8 cellular contexts compared by ENCODE assay signal in genomic region chr1:205774277-205775014, GRCh38. TPM values are rescaled to one million over a fixed set of nuclear protein-coding genes. Genes with fewer than 3 reads are reported as not detected.
A peak's percentile ranks its signal among the peaks of the same experiment; 100 is the strongest.
DNase-seq lines count a peak whose midpoint lies in the region; ATAC-seq, FAIRE-seq and TF ChIP-seq lines count a peak whose summit lies in the region.

No MANE protein-coding gene starts in this region.

- no peak for TF ChIP-seq RAD21 in GM12878 (IDR thresholded peaks at IDR 0.05; ENCODE audit: insufficient read depth, low read depth, low read length)

- TF ChIP-seq CTCF in CD14-positive monocyte (IDR thresholded peaks at IDR 0.05) (no peak), GM23338 (conservative IDR thresholded peaks at IDR 0.05; ENCODE audit: low read depth in 2 of 2) (no peak), SU-DHL-6 (IDR thresholded peaks at IDR 0.05; ENCODE audit: insufficient read depth, low read length, poor library complexity, severe bottlenecking) (no peak), GM12878 (IDR thresholded peaks at IDR 0.05 in 2 of 3, conservative IDR thresholded peaks at IDR 0.05 in 1 of 3; ENCODE audit: control insufficient read depth in 2 of 3, extremely low read depth in 1 of 3, insufficient read depth in 1 of 3, low read depth in 3 of 3, low read length in 3 of 3) (no peak), kidney epithelial cell (IDR thresholded peaks at IDR 0.05; ENCODE audit: insufficient read depth, low read length, poor library complexity, severe bottlenecking) (no peak)

- H3K27ac Mint-ChIP-seq in CD14-positive monocyte = peak overlapping the region; percentile 87 to 98 (median 94)
- no peak overlapping the region for H3K27ac Mint-ChIP-seq in GM23338

- POLR2A ChIA-PET in GM12878 (lab: Charles Lee) = interaction anchor here (0.5 to 3.4 kb wide), 16 partner anchors 12 to 272 kb away, joined by 3 to 28 read pairs (median 4); partner anchors contain the start of gene NUCKS1

- H3K27me3 ChIP-seq in GM23338 (ENCODE audit: insufficient read depth) (peaks cover 41% of the 10 kb centered on the region), SU-DHL-6 (ENCODE audit: low read length) (no peaks in the 10 kb centered on the region), GM12878 (replicated peaks in 1 of 2; ENCODE audit: control insufficient read depth in 2 of 2, insufficient read depth in 2 of 2, low read length in 1 of 2) (no peaks in the 10 kb centered on the region), kidney epithelial cell (ENCODE audit: control insufficient read depth, insufficient read depth, low read length) (no peaks in the 10 kb centered on the region)

- H3K36me3 ChIP-seq in GM23338 (ENCODE audit: insufficient read depth) (no peaks in the 10 kb centered on the region; the same call in none of the 2 replicates), SU-DHL-6 (ENCODE audit: low read length) (no peaks in the 10 kb centered on the region), GM12878 (ENCODE audit: control insufficient read depth in 2 of 2, insufficient read depth in 2 of 2, low read length in 1 of 2) (no peaks in the 10 kb centered on the region; a peak in 1 of 4 replicates), kidney epithelial cell (ENCODE audit: control insufficient read depth, insufficient read depth, low read length) (no peaks in the 10 kb centered on the region)

- no peaks in the 10 kb centered on the region for H3K9me3 Mint-ChIP-seq in CD14-positive monocyte
- peaks cover 13% of the 10 kb centered on the region; the same call in 2 of the 3 replicates for H3K9me3 Mint-ChIP-seq in GM23338

- no peak for TF ChIP-seq EP300 in GM12878 (IDR thresholded peaks at IDR 0.05; ENCODE audit: borderline replicate concordance in 1 of 2, control insufficient read depth in 1 of 2, low read depth in 2 of 2, low read length in 2 of 2)

- H3K27me3 Mint-ChIP-seq in CD14-positive monocyte (ENCODE audit: low read depth in 3 of 3) = peaks cover 0 to 2% (median 0%) of the 10 kb centered on the region in 3 donors
- H3K27me3 Mint-ChIP-seq in GM23338 (ENCODE audit: insufficient read depth, low read depth, poor library complexity) = peaks cover 26% of the 10 kb centered on the region

- BruUV-seq in GM12878 (replicated peaks; lab: Mats Ljungman, UMichigan) = no TSS peak

- FAIRE-seq in GM12878 (lab: Jason Lieb, UNC) = no peak

- peaks cover 30 to 31% of the 10 kb centered on the region in 2 donors for H3K36me3 Mint-ChIP-seq in CD14-positive monocyte
- no peaks in the 10 kb centered on the region for H3K36me3 Mint-ChIP-seq in GM23338 (ENCODE audit: low read depth)

- H2AFZ ChIP-seq in GM23338 (peak overlapping the region; percentile 86), SU-DHL-6 (ENCODE audit: low read depth, low read length, severe bottlenecking) (peak overlapping the region; percentile 68), GM12878 (ENCODE audit: control insufficient read depth, low read depth, low read length) (peak overlapping the region; percentile 86)

- H3K9me2 ChIP-seq in GM23338 (ENCODE audit: insufficient read depth) = no peaks in the 10 kb centered on the region
- no peaks in the 10 kb centered on the region for H3K9me2 ChIP-seq in SU-DHL-6 (replicated peaks; ENCODE audit: insufficient read depth, low read length)

- H3K4me2 ChIP-seq in GM23338 = peak overlapping the region; percentile 86
- peak overlapping the region; percentile 68 for H3K4me2 ChIP-seq in SU-DHL-6 (ENCODE audit: low read depth, low read length, poor library complexity, severe bottlenecking)
- H3K4me2 ChIP-seq in GM12878 (ENCODE audit: control insufficient read depth, insufficient read depth) = peak overlapping the region; percentile 90

- peak; percentile 7; the same call in 1 of the 2 replicates for TF ChIP-seq POLR2A in GM12878 (IDR thresholded peaks at IDR 0.05; ENCODE audit: low read depth, low read length)

- 2% methylated on average over 23 of the region's 33 CpGs for WGBS in GM12878 (ENCODE audit: insufficient coverage, insufficient replicate concordance, low lambda C conversion rate, missing lambda C conversion rate)

- H3F3A ChIP-seq in GM23338 (replicated peaks; ENCODE audit: low read depth) (peaks cover 6% of the 10 kb centered on the region; the same call in 1 of the 2 replicates), SU-DHL-6 (ENCODE audit: insufficient read depth) (no peaks in the 10 kb centered on the region)

- in situ Hi-C loops in GM12878 (cut with MboI) = no loop called here

- H3K4me1 Mint-ChIP-seq in CD14-positive monocyte = peaks cover 47% of the 10 kb centered on the region
- H3K4me1 Mint-ChIP-seq in GM23338 = peaks cover 10% of the 10 kb centered on the region

- H3K27ac ChIP-seq in GM23338 (ENCODE audit: low read depth) (no peak overlapping the region), SU-DHL-6 (ENCODE audit: low read depth, low read length) (peak overlapping the region; percentile 21; the same call in 1 of the 2 replicates), GM12878 (ENCODE audit: control insufficient read depth, insufficient read depth) (peak overlapping the region; percentile 63)

- H3K9me3 ChIP-seq in SU-DHL-6 (ENCODE audit: insufficient read depth, low read length) (no peaks in the 10 kb centered on the region), GM12878 (replicated peaks; ENCODE audit: control insufficient read depth, insufficient read depth, low read length) (no peaks in the 10 kb centered on the region)

- H3K4me3 ChIP-seq in GM23338 (peak overlapping the region; percentile 68), SU-DHL-6 (ENCODE audit: insufficient read depth, low read length, poor library complexity, severe bottlenecking) (peak overlapping the region; percentile 82), GM12878 (peak overlapping the region; percentile 88), kidney epithelial cell (ENCODE audit: low read depth, low read length) (peak overlapping the region; percentile 93)

- no peak for DNase-seq in CD14-positive monocyte (ENCODE audit: low spot score)
- DNase-seq in GM23338 (ENCODE audit: low spot score) = peak; percentile 65
- peak; percentile 58 for DNase-seq in GM12878 (ENCODE audit: low read depth, low spot score)
- no peak for DNase-seq in kidney epithelial cell (ENCODE audit: low read depth)
- DNase-seq in stimulated activated CD4-positive, alpha-beta T cell treated with anti-CD3 and anti-CD28 coated beads, Interleukin-2, amount 100 ng/mL, for 48 hours = peak; percentile 12 to 27
- DNase-seq in GDM1 (lab: John Stamatoyannopoulos, UW) = no peak

- H4K20me1 ChIP-seq in GM23338 (replicated peaks; ENCODE audit: insufficient read depth) (peaks cover 4% of the 10 kb centered on the region; the same call in 1 of the 2 replicates), SU-DHL-6 (ENCODE audit: low read depth, low read length) (no peaks in the 10 kb centered on the region), GM12878 (ENCODE audit: control insufficient read depth, insufficient read depth) (no peaks in the 10 kb centered on the region)

- intact Hi-C loops in CD14-positive monocyte (cut with micrococcal nuclease) (no loop called here), GM12878 (cut with micrococcal nuclease; ENCODE audit: unreplicated experiment) (loop anchor here (1.0 kb wide), 1 partner anchor 24 kb away; the partner anchor contains the start of gene NUCKS1)

- ATAC-seq in GM23338 (peak; percentile 87), GM12878 (peak; percentile 76), GM21423 (IDR thresholded peaks at IDR 0.05; ENCODE audit: unreplicated experiment) (no peak)

- SMC1A ChIA-PET in GM12878 (lab: Charles Lee; ENCODE audit: uncharacterized antibody, unreplicated experiment) = interaction anchor here (0.7 to 4.6 kb wide), 16 partner anchors 11 to 180 kb away, joined by 3 to 30 read pairs (median 5); partner anchors contain the start of gene NUCKS1

- H3K79me2 ChIP-seq in GM23338 (replicated peaks; ENCODE audit: insufficient read depth) (no peaks in the 10 kb centered on the region), SU-DHL-6 (ENCODE audit: insufficient read depth, low read length) (no peaks in the 10 kb centered on the region), GM12878 (ENCODE audit: control insufficient read depth, insufficient read depth, low read length) (peaks cover 9% of the 10 kb centered on the region)

- CTCF ChIA-PET in GM12878 (lab: Yijun Ruan, JAX) = interaction anchor here (0.6 to 7.4 kb wide), 19 partner anchors 8 to 885 kb away, joined by 3 to 59 read pairs (median 5); no protein-coding TSS in a partner anchor

- H3K4me3 Mint-ChIP-seq in CD14-positive monocyte (peak overlapping the region; percentile 98), GM23338 (peak overlapping the region; percentile 75)

- H3K4me1 ChIP-seq in GM23338 (ENCODE audit: insufficient read depth) (peaks cover 9% of the 10 kb centered on the region), GM12878 (ENCODE audit: control insufficient read depth, insufficient read depth, low read length) (peaks cover 12% of the 10 kb centered on the region)

- H3K9ac ChIP-seq in SU-DHL-6 (ENCODE audit: low read length) (peak overlapping the region; percentile 71), GM12878 (ENCODE audit: control insufficient read depth, insufficient read depth, low read length) (peak overlapping the region; percentile 70)

- RAD21 ChIA-PET in GM12878 (lab: Charles Lee; ENCODE audit: unreplicated experiment) = interaction anchor here (0.6 to 5.0 kb wide), 19 partner anchors 19 to 963 kb away, joined by 3 to 56 read pairs (median 4); partner anchors contain the start of gene NUCKS1

RNA-seq across cellular contexts. Expression of gene RAB29, which starts 0.8 kb away (rescaled TPM):
- polyA plus RNA-seq in CD14-positive monocyte = 10 to 100 TPM; 31.5 to 32.2 TPM
- 9.1 and 14.8 TPM in 2 replicates for total RNA-seq in GM23338 (2014; rRNA removed; shearing (Covaris generic))
- polyA plus RNA-seq in GM23338 (2016; fragmentation: Nextera tagmentation; extraction: Ambion mirVana) = 6.4 and 7.1 TPM in 2 replicates
- total RNA-seq in GM12878 (2013; cell fraction: nucleolus; rRNA removed) = 52.7 and 57.1 TPM in 2 replicates
- total RNA-seq in GM12878 (2014; rRNA removed) = 11.7 and 15.9 TPM in 2 replicates
- 16.8 and 18.0 TPM in 2 replicates for total RNA-seq in GM12878 (2014; rRNA removed; fragmentation: Illumina TruSeq; extraction: Trizol)
- total RNA-seq in GM12878 (2021) = 12.5 TPM in 2 replicates
- 8.1 TPM for polyA plus RNA-seq in GM12878 (2011; ENCODE audit: low read depth)
- 74.5 and 75.5 TPM in 2 replicates for polyA plus RNA-seq in GM12878 (2011; rRNA removed)
- 65.7 and 79.1 TPM in 2 replicates for polyA plus RNA-seq in GM12878 (2011; cell fraction: cytosol; rRNA removed)
- polyA plus RNA-seq in GM12878 (2011; cell fraction: nucleus; rRNA removed) = 22.2 and 26.9 TPM in 2 replicates
- 13.3 and 14.9 TPM in 2 replicates for polyA plus RNA-seq in GM12878 (2012)
- polyA plus RNA-seq in GM12878 (2014; fragmentation: Illumina TruSeq; extraction: Trizol) = 20.5 and 22.6 TPM in 2 replicates
- 10 to 100 TPM; 12.6 to 16.2 TPM for polyA plus RNA-seq in GM12878 (2014; fragmentation: Nextera tagmentation; extraction: Ambion mirVana)
- polyA plus RNA-seq in GM12878 (2014; rRNA removed) = 15.7 and 15.8 TPM in 2 replicates
- 10 to 100 TPM; 13.7 to 14.2 TPM for polyA plus RNA-seq in GM12878 (2016; fragmentation: Nextera tagmentation; extraction: Ambion mirVana)
- 49.7 and 57.1 TPM in 2 replicates for polyA minus RNA-seq in GM12878 (2011; rRNA and poly(A)+ RNA removed)
- polyA minus RNA-seq in GM12878 (2011; cell fraction: cytosol; rRNA and poly(A)+ RNA removed) = 19.2 and 22.4 TPM in 2 replicates
- 15.2 and 23.0 TPM in 2 replicates for polyA minus RNA-seq in GM12878 (2011; cell fraction: nucleus; rRNA and poly(A)+ RNA removed)
- total RNA-seq in kidney epithelial cell = 21.6 and 24.4 TPM in 2 replicates

RNA-seq across cellular contexts. Expression of gene NUCKS1, which starts 24.5 kb away (rescaled TPM):
- polyA plus RNA-seq in CD14-positive monocyte = 1 to 10 TPM; 4.2 to 4.9 TPM
- total RNA-seq in GM23338 (2014; rRNA removed; shearing (Covaris generic)) = 296 and 307 TPM in 2 replicates
- 239 and 255 TPM in 2 replicates for polyA plus RNA-seq in GM23338 (2016; fragmentation: Nextera tagmentation; extraction: Ambion mirVana)
- 43.7 and 102 TPM in 2 replicates for total RNA-seq in GM12878 (2013; cell fraction: nucleolus; rRNA removed)
- total RNA-seq in GM12878 (2014; rRNA removed) = 55.4 and 81.8 TPM in 2 replicates
- 127 and 135 TPM in 2 replicates for total RNA-seq in GM12878 (2014; rRNA removed; fragmentation: Illumina TruSeq; extraction: Trizol)
- 126 and 133 TPM in 2 replicates for total RNA-seq in GM12878 (2021)
- 21.8 TPM for polyA plus RNA-seq in GM12878 (2011; ENCODE audit: low read depth)
- 68.3 and 124 TPM in 2 replicates for polyA plus RNA-seq in GM12878 (2011; rRNA removed)
- 25.5 and 27.9 TPM in 2 replicates for polyA plus RNA-seq in GM12878 (2011; cell fraction: cytosol; rRNA removed)
- 14.5 and 18.7 TPM in 2 replicates for polyA plus RNA-seq in GM12878 (2011; cell fraction: nucleus; rRNA removed)
- 39.6 and 47.4 TPM in 2 replicates for polyA plus RNA-seq in GM12878 (2012)
- polyA plus RNA-seq in GM12878 (2014; fragmentation: Illumina TruSeq; extraction: Trizol) = 98.4 and 130 TPM in 2 replicates
- polyA plus RNA-seq in GM12878 (2014; fragmentation: Nextera tagmentation; extraction: Ambion mirVana) = 10 to 100 TPM; 40.5 to 41.7 TPM
- polyA plus RNA-seq in GM12878 (2014; rRNA removed) = 47.3 and 60.3 TPM in 2 replicates
- 10 to 100 TPM; 53.5 to 55.7 TPM for polyA plus RNA-seq in GM12878 (2016; fragmentation: Nextera tagmentation; extraction: Ambion mirVana)
- 63.1 and 97.2 TPM in 2 replicates for polyA minus RNA-seq in GM12878 (2011; rRNA and poly(A)+ RNA removed)
- polyA minus RNA-seq in GM12878 (2011; cell fraction: cytosol; rRNA and poly(A)+ RNA removed) = 28.1 and 33.3 TPM in 2 replicates
- polyA minus RNA-seq in GM12878 (2011; cell fraction: nucleus; rRNA and poly(A)+ RNA removed) = 29.3 and 34.8 TPM in 2 replicates
- 63.9 and 72.6 TPM in 2 replicates for total RNA-seq in kidney epithelial cell

RNA-seq across cellular contexts. Expression of gene SLC41A1, which starts 38.6 kb away (rescaled TPM):
- polyA plus RNA-seq in CD14-positive monocyte (1 to 10 TPM in 1 of 2 donors, under 1 TPM in 1; 0.54 to 1.1 TPM), GM23338 (2016; fragmentation: Nextera tagmentation; extraction: Ambion mirVana) (11.8 and 15.7 TPM in 2 replicates), GM12878 (2011; rRNA removed) (10.6 and 11.3 TPM in 2 replicates), GM12878 (2014; fragmentation: Illumina TruSeq; extraction: Trizol) (0.48 and 0.71 TPM in 2 replicates), GM12878 (2014; fragmentation: Nextera tagmentation; extraction: Ambion mirVana) (under 1 TPM; 0.13 to 0.15 TPM), GM12878 (2014; rRNA removed) (0.36 and 0.40 TPM in 2 replicates), GM12878 (2016; fragmentation: Nextera tagmentation; extraction: Ambion mirVana) (under 1 TPM; 0.24 to 0.96 TPM)
- total RNA-seq in GM23338 (2014; rRNA removed; shearing (Covaris generic)) = 22.1 and 30.0 TPM in 2 replicates
- 1.5 TPM in 2 replicates for total RNA-seq in GM12878 (2013; cell fraction: nucleolus; rRNA removed)
- total RNA-seq in GM12878 (2014; rRNA removed) (0.22 and 0.45 TPM in 2 replicates), GM12878 (2014; rRNA removed; fragmentation: Illumina TruSeq; extraction: Trizol) (0.22 and 0.28 TPM in 2 replicates), GM12878 (2021) (0.40 and 0.69 TPM in 2 replicates), kidney epithelial cell (17.2 and 20.9 TPM in 2 replicates)
- 1.0 TPM for polyA plus RNA-seq in GM12878 (2011; ENCODE audit: low read depth)
- polyA plus RNA-seq in GM12878 (2011; cell fraction: cytosol; rRNA removed) = 7.6 and 10.4 TPM in 2 replicates
- polyA plus RNA-seq in GM12878 (2011; cell fraction: nucleus; rRNA removed) = 15.7 and 18.2 TPM in 2 replicates
- 1.1 and 1.5 TPM in 2 replicates for polyA plus RNA-seq in GM12878 (2012)
- 5.4 and 6.6 TPM in 2 replicates for polyA minus RNA-seq in GM12878 (2011; rRNA and poly(A)+ RNA removed)
- 2.3 and 2.9 TPM in 2 replicates for polyA minus RNA-seq in GM12878 (2011; cell fraction: cytosol; rRNA and poly(A)+ RNA removed)
- 3.6 and 4.0 TPM in 2 replicates for polyA minus RNA-seq in GM12878 (2011; cell fraction: nucleus; rRNA and poly(A)+ RNA removed)

Comparison
In these comparisons a context has a peak if more than half of its experiments do, and no peak if none do; other contexts are left out.
1. DNase-seq: peak in GM23338 (single experiment), GM12878 (single experiment) and stimulated activated CD4-positive, alpha-beta T cell treated with anti-CD3 and anti-CD28 coated beads, Interleukin-2, amount 100 ng/mL, for 48 hours (2 of 2); none in CD14-positive monocyte (single experiment), kidney epithelial cell (single experiment) and GDM1 (single experiment).
2. Peak in every context shown above with its lines, with median percentiles within 50 percentile points of each other: H2AFZ ChIP-seq, H3K4me2 ChIP-seq and H3K4me3 ChIP-seq.